Comparison of ENCODE assay signal across 8 cellular contexts in genomic region chr1:88327391-88328267, GRCh38.
DNase-seq lines count a peak whose midpoint lies in the region; ATAC-seq and TF ChIP-seq lines count a peak whose summit lies in the region.

No MANE protein-coding gene starts in this region.

- no peak overlapping the region for H3K27ac ChIP-seq in prostate gland
- no peak overlapping the region for H3K27ac ChIP-seq in CD8-positive, alpha-beta memory T cell (ENCODE audit: low read depth, low read length)

- peak; percentile 1 for DNase-seq in GM06990 (ENCODE audit: extremely low read depth, insufficient read length)
- peak; percentile 46 for DNase-seq in NCI-H446 treated with DMSO at 0.1 percent for 48 hours (lab: John Stamatoyannopoulos, UW)
- DNase-seq in fibroblast of mammary gland (ENCODE audit: low read depth) = peak; percentile 88
- DNase-seq in prostate gland (ENCODE audit: low spot score) = peak; percentile 5
- no peak for DNase-seq in NCI-H2081 (lab: John Stamatoyannopoulos, UW)
- no peak for DNase-seq in CD8-positive, alpha-beta memory T cell
- no peak for DNase-seq in GM10248 (ENCODE audit: extremely low spot score)

- H3K4me3 ChIP-seq in GM06990 (replicated peaks; ENCODE audit: low read depth, low read length) (no peak overlapping the region), fibroblast of mammary gland (ENCODE audit: control insufficient read depth, low read depth, low read length) (no peak overlapping the region), prostate gland (no peak overlapping the region)
- H3K4me3 ChIP-seq in CD8-positive, alpha-beta memory T cell (ENCODE audit: low read length) = no peak overlapping the region

- H3K27me3 ChIP-seq in GM06990 (replicated peaks; ENCODE audit: control insufficient read depth, insufficient read depth, low read length) (no peaks in the 10 kb centered on the region; the same call in 1 of the 2 replicates), prostate gland (replicated peaks; ENCODE audit: insufficient read depth) (no peaks in the 10 kb centered on the region)
- H3K27me3 ChIP-seq in CD8-positive, alpha-beta memory T cell (ENCODE audit: insufficient read depth, low read length, poor library complexity, severe bottlenecking) = no peaks in the 10 kb centered on the region

- 61% methylated on average over 5 of the region's 5 CpGs for WGBS in prostate gland

- H3K27ac Mint-ChIP-seq in CD8-positive, alpha-beta memory T cell = no peak overlapping the region

- H3K27me3 Mint-ChIP-seq in CD8-positive, alpha-beta memory T cell = no peaks in the 10 kb centered on the region

- H3K9me3 Mint-ChIP-seq in CD8-positive, alpha-beta memory T cell = peaks cover 0 to 2% (median 0%) of the 10 kb centered on the region in 5 donors

- H3K4me1 ChIP-seq in prostate gland (replicated peaks) = no peaks in the 10 kb centered on the region
- no peaks in the 10 kb centered on the region for H3K4me1 ChIP-seq in CD8-positive, alpha-beta memory T cell (ENCODE audit: insufficient read depth, low read length)

- no peak for ATAC-seq in GM21576 (IDR thresholded peaks at IDR 0.05; ENCODE audit: unreplicated experiment)

- POLR2A ChIA-PET in CD8-positive, alpha-beta memory T cell (lab: Charles Lee) = no interaction called here
- POLR2A ChIA-PET in GM10248 (lab: Yijun Ruan, JAX) = no interaction called here

- intact Hi-C loops in prostate gland (cut with DNase I) = no loop called here

- no peak overlapping the region for H3K4me3 Mint-ChIP-seq in CD8-positive, alpha-beta memory T cell

- no peaks in the 10 kb centered on the region for H3K36me3 Mint-ChIP-seq in CD8-positive, alpha-beta memory T cell

- H3K36me3 ChIP-seq in GM06990 (ENCODE audit: control insufficient read depth, insufficient read depth, low read length) (no peaks in the 10 kb centered on the region), prostate gland (no peaks in the 10 kb centered on the region)
- H3K36me3 ChIP-seq in CD8-positive, alpha-beta memory T cell (ENCODE audit: insufficient read depth, low read length) = no peaks in the 10 kb centered on the region

- TF ChIP-seq POLR2A in prostate gland (IDR thresholded peaks at IDR 0.05) = no peak

- no peaks in the 10 kb centered on the region for H3K9me3 ChIP-seq in prostate gland
- no peaks in the 10 kb centered on the region for H3K9me3 ChIP-seq in CD8-positive, alpha-beta memory T cell (ENCODE audit: low read length)

- TF ChIP-seq CTCF in GM06990 (IDR thresholded peaks at IDR 0.05; ENCODE audit: insufficient read depth, low read length, poor library complexity, severe bottlenecking) (no peak), fibroblast of mammary gland (conservative IDR thresholded peaks at IDR 0.05; ENCODE audit: control insufficient read depth, insufficient read depth, low read depth, low read length) (no peak), prostate gland (IDR thresholded peaks at IDR 0.05) (no peak), GM10248 (IDR thresholded peaks at IDR 0.05; ENCODE audit: control extremely low read depth, extremely low read depth, low read depth, missing control alignments) (no peak)

- no peaks in the 10 kb centered on the region for H3K4me1 Mint-ChIP-seq in CD8-positive, alpha-beta memory T cell

- CTCF ChIA-PET in CD8-positive, alpha-beta memory T cell (lab: Charles Lee) = no interaction called here
- CTCF ChIA-PET in GM10248 (lab: Yijun Ruan, JAX) = interaction anchor here (1.0 kb wide), 1 partner anchor 9 kb away, joined by 3 read pairs; no protein-coding TSS in a partner anchor

Comparison
In these comparisons a context has a peak if more than half of its experiments do, and no peak if none do; other contexts are left out.
1. DNase-seq: peak in GM06990 (single experiment), NCI-H446 treated with DMSO at 0.1 percent for 48 hours (single experiment), fibroblast of mammary gland (single experiment) and prostate gland (single experiment); none in NCI-H2081 (0 of 2), CD8-positive, alpha-beta memory T cell (0 of 5) and GM10248 (single experiment).